In genomic region chr20:13220857-13221297, GRCh38 we compare ENCODE assay signal across 8 cellular contexts. TPM values are rescaled to one million over a fixed set of nuclear protein-coding genes. Genes with fewer than 3 reads are reported as not detected.
DNase-seq lines count a peak whose midpoint lies in the region; ATAC-seq and TF ChIP-seq lines count a peak whose summit lies in the region.

ISM1 (plus strand) TSS chr20:13221274; CDS start chr20:13221777, 503 bp downstream.

- TF ChIP-seq CTCF in MCF 10A (IDR thresholded peaks at IDR 0.05; ENCODE audit: unreplicated experiment): no peak

- ATAC-seq in GM21360 (IDR thresholded peaks at IDR 0.05; ENCODE audit: unreplicated experiment) (peak; percentile 30), left lobe of liver (peak; percentile 42), HG02763 (IDR thresholded peaks at IDR 0.05; ENCODE audit: unreplicated experiment) (no peak)

- no peak for DNase-seq in SK-N-MC (ENCODE audit: low read depth, low spot score)
- DNase-seq in MCF 10A (ENCODE audit: unreplicated experiment): no peak
- no peak for DNase-seq in left lobe of liver (ENCODE audit: low spot score)
- peak in 2 of 3 experiments; percentile 20 to 37 for DNase-seq in stimulated activated CD4-positive, alpha-beta T cell treated with anti-CD3 and anti-CD28 coated beads, TNF-alpha, amount 100 ng/mL, for 24 hours (ENCODE audit: low read depth in 3 of 3)
- no peak for DNase-seq in foreskin melanocyte

- intact Hi-C loops in MCF 10A (cut with micrococcal nuclease): no loop called here

- H3K36me3 ChIP-seq in ACC112 (ENCODE audit: insufficient read depth, low read length): no peaks in the 10 kb centered on the region
- no peaks in the 10 kb centered on the region for H3K36me3 ChIP-seq in SK-N-MC (ENCODE audit: insufficient read depth, low read length)

- H3K27me3 Mint-ChIP-seq in MCF 10A (ENCODE audit: insufficient read depth, unreplicated experiment): no peaks in the 10 kb centered on the region

- no peak within 1 kb of the TSS for H3K9ac ChIP-seq in SK-N-MC (ENCODE audit: insufficient read length)

- peaks cover 71% of the 10 kb centered on the region for H3K27me3 ChIP-seq in ACC112 (ENCODE audit: insufficient read depth, low read length)

- H3K79me2 ChIP-seq in ACC112 (ENCODE audit: control insufficient read depth, insufficient read depth, low read length, unreplicated experiment): no peaks in the 10 kb centered on the region

- no peak within 1 kb of the TSS for H3K27ac Mint-ChIP-seq in MCF 10A (ENCODE audit: low read depth, unreplicated experiment)

- no peaks in the 10 kb centered on the region for H3K9me3 Mint-ChIP-seq in MCF 10A (ENCODE audit: unreplicated experiment)

- H3K27ac ChIP-seq in ACC112 (ENCODE audit: low read depth, low read length) (no peak within 1 kb of the TSS), SK-N-MC (no peak within 1 kb of the TSS)

- H3K4me3 Mint-ChIP-seq in MCF 10A (ENCODE audit: unreplicated experiment): peak within 1 kb of the TSS; percentile 78

- peak within 1 kb of the TSS; percentile 24 for H2AFZ ChIP-seq in ACC112 (ENCODE audit: low read length, unreplicated experiment)

- no peaks in the 10 kb centered on the region for H3K36me3 Mint-ChIP-seq in MCF 10A (ENCODE audit: insufficient read depth, unreplicated experiment)

- CTCF ChIA-PET in MCF 10A (lab: Yijun Ruan, JAX): interaction anchor here (0.7 to 2.4 kb wide), 8 partner anchors 15 to 567 kb away, joined by 3 to 9 read pairs (median 4); no protein-coding TSS in a partner anchor

- H3K4me1 Mint-ChIP-seq in MCF 10A (ENCODE audit: insufficient read depth, unreplicated experiment): peaks cover 6% of the 10 kb centered on the region

- BruUV-seq in MCF 10A (replicated peaks; lab: Mats Ljungman, UMichigan): no TSS peak

- POLR2A ChIA-PET in MCF 10A (lab: Yijun Ruan, JAX): interaction anchor here (0.8 to 1.5 kb wide), 3 partner anchors 8 to 65 kb away, joined by 3 to 12 read pairs (median 8); no protein-coding TSS in a partner anchor

- no peaks in the 10 kb centered on the region for H3K9me3 ChIP-seq in SK-N-MC (ENCODE audit: low read depth, low read length)

- H3K4me1 ChIP-seq in ACC112 (ENCODE audit: control insufficient read depth, insufficient read depth, low read length, unreplicated experiment): no peaks in the 10 kb centered on the region

- H3K4me3 ChIP-seq in ACC112 (ENCODE audit: low read depth, low read length) (peak within 1 kb of the TSS; percentile 72), SK-N-MC (peak within 1 kb of the TSS; percentile 58)

RNA-seq across cellular contexts. Expression of gene ISM1, which starts in this region (rescaled TPM):
- total RNA-seq in MCF 10A (2022) (1.0 and 1.3 TPM in 2 replicates), left lobe of liver (3.1 TPM)

Comparison
In these comparisons a context has a peak if more than half of its experiments do, and no peak if none do; other contexts are left out.
1. DNase-seq: peak in stimulated activated CD4-positive, alpha-beta T cell treated with anti-CD3 and anti-CD28 coated beads, TNF-alpha, amount 100 ng/mL, for 24 hours (2 of 3); none in SK-N-MC (single experiment), MCF 10A (single experiment), left lobe of liver (single experiment) and foreskin melanocyte (single experiment).